Comparison of ENCODE assay signal across 10 cellular contexts in genomic region chr3:123576119-123576518, GRCh38. TPM values are rescaled to one million over a fixed set of nuclear protein-coding genes. Genes with fewer than 3 reads are reported as not detected.
A peak's percentile ranks its signal among the peaks of the same experiment; 100 is the strongest.
DNase-seq lines count a peak whose midpoint lies in the region; ATAC-seq and TF ChIP-seq lines count a peak whose summit lies in the region.
"Had no signal": no experiment of that assay in that cellular context is flagged by ENCODE, and none has a peak within 500 bp of the region (broad histone marks: within the 10 kb centered on the region; RNA-seq: fewer than 3 reads in every experiment).

No MANE protein-coding gene starts in this region.

- no peaks in the 10 kb centered on the region for H3K9me3 Mint-ChIP-seq in endothelial cell (ENCODE audit: unreplicated experiment)

- ATAC-seq in HG02885 (IDR thresholded peaks at IDR 0.05; ENCODE audit: poor library complexity, unreplicated experiment) (peak; percentile 69), HG02798 (IDR thresholded peaks at IDR 0.05; ENCODE audit: poor library complexity, unreplicated experiment) (no peak), HG03025 (IDR thresholded peaks at IDR 0.05; ENCODE audit: low FRiP score, unreplicated experiment) (no peak)

- no peak overlapping the region for H3K4me3 ChIP-seq in choroid plexus epithelial cell (ENCODE audit: low read depth, low read length)
- H3K4me3 ChIP-seq: tibial nerve had no signal

- no peak for TF ChIP-seq CTCF in choroid plexus epithelial cell (conservative IDR thresholded peaks at IDR 0.05; ENCODE audit: low read depth, low read length)
- TF ChIP-seq CTCF in endothelial cell (IDR thresholded peaks at IDR 0.05; ENCODE audit: unreplicated experiment): no peak

- H3K27me3 Mint-ChIP-seq in endothelial cell (ENCODE audit: unreplicated experiment): no peaks in the 10 kb centered on the region

- DNase-seq in stimulated activated naive CD4-positive, alpha-beta T cell treated with Interleukin-2 at 50 U/mL for 16 hours (lab: John Stamatoyannopoulos, UW): peak; percentile 1
- no peak for DNase-seq in stimulated activated naive CD4-positive, alpha-beta T cell (lab: John Stamatoyannopoulos, UW)
- peak; percentile 38 for DNase-seq in choroid plexus epithelial cell (ENCODE audit: low read depth)
- DNase-seq in UCSD-AML1 (lab: John Stamatoyannopoulos, UW; ENCODE audit: unreplicated experiment): no peak
- no peak for DNase-seq in endothelial cell (ENCODE audit: low spot score)
- DNase-seq: T-helper 9 cell had no signal

- peaks cover 26% of the 10 kb centered on the region for H3K4me1 Mint-ChIP-seq in endothelial cell (ENCODE audit: unreplicated experiment)

- H3K27ac Mint-ChIP-seq in endothelial cell (ENCODE audit: unreplicated experiment): no peak overlapping the region

- H3K36me3 Mint-ChIP-seq in endothelial cell (ENCODE audit: low read depth, unreplicated experiment): peaks cover 6% of the 10 kb centered on the region

- H3K4me3 Mint-ChIP-seq in endothelial cell (ENCODE audit: unreplicated experiment): no peak overlapping the region

RNA-seq across cellular contexts. Expression of gene HACD2, which starts 8.7 kb away (rescaled TPM):
- 13.9 TPM for total RNA-seq in endothelial cell (ENCODE audit: unreplicated experiment)

Comparison
In these comparisons a context has a peak if more than half of its experiments do, and no peak if none do; other contexts are left out.
1. DNase-seq: peak in stimulated activated naive CD4-positive, alpha-beta T cell treated with Interleukin-2 at 50 U/mL for 16 hours (single experiment) and choroid plexus epithelial cell (single experiment); none in stimulated activated naive CD4-positive, alpha-beta T cell (0 of 6), UCSD-AML1 (single experiment) and endothelial cell (single experiment).